Comparison of ENCODE assay signal across 8 cellular contexts in genomic region chr1:35029756-35030155, GRCh38. TPM values are rescaled to one million over a fixed set of nuclear protein-coding genes. Genes with fewer than 3 reads are reported as not detected.
DNase-seq lines count a peak whose midpoint lies in the region; ATAC-seq and TF ChIP-seq lines count a peak whose summit lies in the region.

No MANE protein-coding gene starts in this region.

- H3K27ac ChIP-seq in right cardiac atrium (ENCODE audit: low read length) (no peak overlapping the region), thoracic aorta (peak overlapping the region in 1 of 2 donors; percentile 95)

- peaks cover 18% of the 10 kb centered on the region for H3K9me3 Mint-ChIP-seq in activated T-helper 2 cell treated with anti-CD3 and anti-CD28 coated beads, Interferon-gamma antibody, Interleukin-2, Interleukin-4, amounts not matched to agents 10 μg/mL and 5 μg/mL and 100 μg/mL, durations not matched to agents 14 hours and 24 hours and 36 hours

- H3K4me1 Mint-ChIP-seq in activated T-helper 2 cell treated with anti-CD3 and anti-CD28 coated beads, Interferon-gamma antibody, Interleukin-2, Interleukin-4, amounts not matched to agents 10 μg/mL and 5 μg/mL and 100 μg/mL, durations not matched to agents 14 hours and 24 hours and 36 hours (ENCODE audit: low read depth) = peaks cover 26% of the 10 kb centered on the region

- H3K4me3 Mint-ChIP-seq in activated T-helper 2 cell treated with anti-CD3 and anti-CD28 coated beads, Interferon-gamma antibody, Interleukin-2, Interleukin-4, amounts not matched to agents 10 μg/mL and 5 μg/mL and 100 μg/mL, durations not matched to agents 14 hours and 24 hours and 36 hours (ENCODE audit: low read depth) = peak overlapping the region; percentile 90

- no peak for TF ChIP-seq CTCF in thoracic aorta (IDR thresholded peaks at IDR 0.05)

- ATAC-seq in right cardiac atrium = no peak
- ATAC-seq in left ventricle myocardium superior = no peak
- no peak for ATAC-seq in thoracic aorta (ENCODE audit: insufficient number of reproducible peaks, low FRiP score, low read depth)
- ATAC-seq in GM21529 (IDR thresholded peaks at IDR 0.05; ENCODE audit: unreplicated experiment) = no peak
- no peak for ATAC-seq in GM18498 (IDR thresholded peaks at IDR 0.05; ENCODE audit: unreplicated experiment)

- no peaks in the 10 kb centered on the region for H3K36me3 ChIP-seq in thoracic aorta

- H3K27me3 ChIP-seq in right cardiac atrium (ENCODE audit: control insufficient read depth, insufficient read depth) = no peaks in the 10 kb centered on the region
- H3K27me3 ChIP-seq in thoracic aorta (replicated peaks; ENCODE audit: insufficient read depth) = no peaks in the 10 kb centered on the region

- H3K4me3 ChIP-seq in right cardiac atrium (ENCODE audit: low read length) = peak overlapping the region; percentile 87
- H3K4me3 ChIP-seq in thoracic aorta = peak overlapping the region; percentile 92

- intact Hi-C loops in right cardiac atrium (cut with DNase I) (no loop called here), left ventricle myocardium superior (cut with micrococcal nuclease) (no loop called here)
- intact Hi-C loops in activated T-helper 2 cell treated with anti-CD3 and anti-CD28 coated beads, Interferon-gamma antibody, Interleukin-2, Interleukin-4, amounts not matched to agents 10 μg/mL and 5 μg/mL and 100 μg/mL, durations not matched to agents 14 hours and 24 hours and 36 hours (cut with micrococcal nuclease) = loop anchor here (2.0 to 10.0 kb wide), 4 partner anchors 42 to 235 kb away; partner anchors contain the start of genes SFPQ, TMEM35B and ZMYM4

- H3K27me3 Mint-ChIP-seq in activated T-helper 2 cell treated with anti-CD3 and anti-CD28 coated beads, Interferon-gamma antibody, Interleukin-2, Interleukin-4, amounts not matched to agents 10 μg/mL and 5 μg/mL and 100 μg/mL, durations not matched to agents 14 hours and 24 hours and 36 hours (ENCODE audit: low read depth) = no peaks in the 10 kb centered on the region

- H3K27ac Mint-ChIP-seq in activated T-helper 2 cell treated with anti-CD3 and anti-CD28 coated beads, Interferon-gamma antibody, Interleukin-2, Interleukin-4, amounts not matched to agents 10 μg/mL and 5 μg/mL and 100 μg/mL, durations not matched to agents 14 hours and 24 hours and 36 hours = no peak overlapping the region

- DNase-seq in right cardiac atrium = no peak
- DNase-seq in left ventricle myocardium superior = no peak
- DNase-seq in activated T-helper 2 cell treated with anti-CD3 and anti-CD28 coated beads, Interferon-gamma antibody, Interleukin-2, Interleukin-4, amounts not matched to agents 10 μg/mL and 5 μg/mL and 100 μg/mL, durations not matched to agents 14 hours and 24 hours and 36 hours (ENCODE audit: low spot score) = no peak
- peak; percentile 2 for DNase-seq in iris pigment epithelial cell (ENCODE audit: low read depth)
- no peak for DNase-seq in thoracic aorta (ENCODE audit: low spot score)
- no peak for DNase-seq in NCI-H2029 treated with DMSO at 0.1 percent for 48 hours (lab: John Stamatoyannopoulos, UW)

- peaks cover 29% of the 10 kb centered on the region for H3K36me3 Mint-ChIP-seq in activated T-helper 2 cell treated with anti-CD3 and anti-CD28 coated beads, Interferon-gamma antibody, Interleukin-2, Interleukin-4, amounts not matched to agents 10 μg/mL and 5 μg/mL and 100 μg/mL, durations not matched to agents 14 hours and 24 hours and 36 hours (ENCODE audit: low read depth)

- no peaks in the 10 kb centered on the region for H3K4me1 ChIP-seq in right cardiac atrium (ENCODE audit: control insufficient read depth, insufficient read depth, low read length)
- peaks cover 19 to 31% of the 10 kb centered on the region in 2 donors for H3K4me1 ChIP-seq in thoracic aorta (ENCODE audit: control insufficient read depth in 1 of 2, low read depth in 2 of 2)

- H3K9me3 ChIP-seq in right cardiac atrium (ENCODE audit: control insufficient read depth, low read length) = no peaks in the 10 kb centered on the region
- H3K9me3 ChIP-seq in thoracic aorta = peaks cover 9% of the 10 kb centered on the region

RNA-seq across cellular contexts. Expression of gene ZMYM6, which starts 2.0 kb away (rescaled TPM):
- 10 to 100 TPM; 14.3 to 18.1 (median 16.1) TPM for total RNA-seq in right cardiac atrium
- 11.5 TPM for polyA plus RNA-seq in right cardiac atrium
- 11.1 TPM for total RNA-seq in left ventricle myocardium superior
- 20.8 and 20.9 TPM in 2 replicates for total RNA-seq in activated T-helper 2 cell treated with anti-CD3 and anti-CD28 coated beads, Interferon-gamma antibody, Interleukin-2, Interleukin-4, amounts not matched to agents 10 μg/mL and 5 μg/mL and 100 μg/mL, durations not matched to agents 14 hours and 24 hours and 36 hours
- 10 to 100 TPM in 1 of 2 donors, 1 to 10 TPM in 1; 8.3 to 31.7 TPM for total RNA-seq in thoracic aorta

RNA-seq across cellular contexts. Expression of gene TMEM35B, which starts 44.6 kb away (rescaled TPM):
- total RNA-seq in right cardiac atrium = 10 to 100 TPM; 17.0 to 20.2 (median 18.7) TPM
- 31.9 TPM for polyA plus RNA-seq in right cardiac atrium
- total RNA-seq in left ventricle myocardium superior = 7.8 TPM
- 15.0 and 19.3 TPM in 2 replicates for total RNA-seq in activated T-helper 2 cell treated with anti-CD3 and anti-CD28 coated beads, Interferon-gamma antibody, Interleukin-2, Interleukin-4, amounts not matched to agents 10 μg/mL and 5 μg/mL and 100 μg/mL, durations not matched to agents 14 hours and 24 hours and 36 hours
- 10 to 100 TPM; 44.5 to 47.3 TPM for total RNA-seq in thoracic aorta

RNA-seq across cellular contexts. Expression of gene ZMYM1, which starts 49.4 kb away (rescaled TPM):
- total RNA-seq in right cardiac atrium (1 to 10 TPM; 5.5 to 9.9 (median 8.9) TPM), left ventricle myocardium superior (4.3 TPM), thoracic aorta (10 to 100 TPM; 11.2 to 12.8 TPM)
- 2.6 TPM for polyA plus RNA-seq in right cardiac atrium
- total RNA-seq in activated T-helper 2 cell treated with anti-CD3 and anti-CD28 coated beads, Interferon-gamma antibody, Interleukin-2, Interleukin-4, amounts not matched to agents 10 μg/mL and 5 μg/mL and 100 μg/mL, durations not matched to agents 14 hours and 24 hours and 36 hours = 2.4 and 2.7 TPM in 2 replicates
